28 cellular contexts compared by ENCODE assay signal in the genomic region with DNA sequence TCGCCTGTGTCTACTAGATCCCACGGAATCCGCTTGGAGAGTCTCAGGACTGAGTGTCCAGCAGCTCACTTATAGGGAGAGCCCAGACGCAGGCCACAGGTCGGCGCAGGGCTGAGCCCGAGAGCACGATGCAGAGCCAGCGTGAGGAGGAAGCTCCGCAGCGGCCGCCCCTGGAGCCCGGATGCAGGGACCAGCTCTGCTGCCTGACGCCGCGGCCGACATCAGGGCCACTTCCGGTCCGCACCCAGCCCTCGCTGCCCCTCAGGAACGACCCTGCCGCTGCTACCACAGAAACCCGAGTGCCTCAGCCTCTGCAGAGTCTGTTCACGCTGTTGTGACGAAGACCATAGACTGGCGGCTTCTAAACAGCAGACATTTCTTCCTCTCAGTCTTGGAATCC.
A peak's percentile ranks its signal among the peaks of the same experiment; 100 is the strongest.
DNase-seq lines count a peak whose midpoint lies in the region; ATAC-seq and TF ChIP-seq lines count a peak whose summit lies in the region.
"Had no signal": no experiment of that assay in that cellular context is flagged by ENCODE, and none has a peak within 500 bp of the region (broad histone marks: within the 10 kb centered on the region; RNA-seq: fewer than 3 reads in every experiment).

No MANE protein-coding gene starts in this region.

- no peaks in the 10 kb centered on the region for H3K4me1 Mint-ChIP-seq in activated CD4-positive, alpha-beta T cell treated with anti-CD3 and anti-CD28 coated beads, Interleukin-2, amount 10 ng/mL, durations not matched to agents 24 days and 14 days
- H3K4me1 Mint-ChIP-seq in activated CD4-positive, alpha-beta T cell treated with anti-CD3 and anti-CD28 coated beads for 36 hours: no peaks in the 10 kb centered on the region
- no peaks in the 10 kb centered on the region for H3K4me1 Mint-ChIP-seq in osteocyte (ENCODE audit: unreplicated experiment)
- H3K4me1 Mint-ChIP-seq: CD14-positive monocyte, H9 had no signal

- intact Hi-C loops in activated CD4-positive, alpha-beta T cell treated with anti-CD3 and anti-CD28 coated beads, Interleukin-2, amount 10 ng/mL, durations not matched to agents 24 days and 14 days (cut with micrococcal nuclease): no loop called here
- intact Hi-C loops in activated CD4-positive, alpha-beta T cell treated with anti-CD3 and anti-CD28 coated beads for 36 hours (cut with DNase I, micrococcal nuclease): no loop called here
- intact Hi-C loops in esophagus muscularis mucosa (cut with DNase I): no loop called here
- intact Hi-C loops in upper lobe of right lung (cut with DNase I): no loop called here

- no peaks in the 10 kb centered on the region for H3K4me1 ChIP-seq in esophagus muscularis mucosa
- H3K4me1 ChIP-seq in upper lobe of right lung: no peaks in the 10 kb centered on the region
- no peaks in the 10 kb centered on the region for H3K4me1 ChIP-seq in HAP-1
- H3K4me1 ChIP-seq: BE2C had no signal

- H3K9me3 ChIP-seq in esophagus muscularis mucosa: peaks cover 0 to 5% (median 2%) of the 10 kb centered on the region in 4 donors
- no peaks in the 10 kb centered on the region for H3K9me3 ChIP-seq in upper lobe of right lung
- H3K9me3 ChIP-seq in HAP-1: no peaks in the 10 kb centered on the region
- H3K9me3 ChIP-seq: BE2C had no signal

- POLR2A ChIA-PET in activated CD4-positive, alpha-beta T cell treated with anti-CD3 and anti-CD28 coated beads for 36 hours (lab: Charles Lee): no interaction called here

- H3K4me3 Mint-ChIP-seq in activated CD4-positive, alpha-beta T cell treated with anti-CD3 and anti-CD28 coated beads, Interleukin-2, amount 10 ng/mL, durations not matched to agents 24 days and 14 days: no peak overlapping the region
- H3K4me3 Mint-ChIP-seq in activated CD4-positive, alpha-beta T cell treated with anti-CD3 and anti-CD28 coated beads for 36 hours: no peak overlapping the region
- H3K4me3 Mint-ChIP-seq in osteocyte (ENCODE audit: unreplicated experiment): no peak overlapping the region
- H3K4me3 Mint-ChIP-seq: CD14-positive monocyte, H9, HFFc6 had no signal

- 88% methylated on average over 22 of the region's 26 CpGs for WGBS in esophagus muscularis mucosa

- H3K36me3 Mint-ChIP-seq in activated CD4-positive, alpha-beta T cell treated with anti-CD3 and anti-CD28 coated beads, Interleukin-2, amount 10 ng/mL, durations not matched to agents 24 days and 14 days (ENCODE audit: low read depth): no peaks in the 10 kb centered on the region
- no peaks in the 10 kb centered on the region for H3K36me3 Mint-ChIP-seq in activated CD4-positive, alpha-beta T cell treated with anti-CD3 and anti-CD28 coated beads for 36 hours (ENCODE audit: low read depth)
- peaks cover 2% of the 10 kb centered on the region for H3K36me3 Mint-ChIP-seq in osteocyte (ENCODE audit: unreplicated experiment)
- H3K36me3 Mint-ChIP-seq: CD14-positive monocyte had no signal

- TF ChIP-seq EP300 in esophagus muscularis mucosa (IDR thresholded peaks at IDR 0.05): no peak

- peaks cover 0 to 10% (median 0%) of the 10 kb centered on the region in 4 donors for H3K27me3 ChIP-seq in esophagus muscularis mucosa
- H3K27me3 ChIP-seq in upper lobe of right lung: peaks cover 3% of the 10 kb centered on the region
- no peaks in the 10 kb centered on the region for H3K27me3 ChIP-seq in HAP-1 (ENCODE audit: low read depth)
- H3K27me3 ChIP-seq: BE2C had no signal

- in situ Hi-C loops in HAP-1 (cut with MboI; ENCODE audit: low sequenced_read_pairs): no loop called here

- no peak for ATAC-seq in activated CD4-positive, alpha-beta T cell treated with anti-CD3 and anti-CD28 coated beads for 36 hours
- ATAC-seq in upper lobe of right lung: peak; percentile 17
- no peak for ATAC-seq in GM18519 (IDR thresholded peaks at IDR 0.05; ENCODE audit: low FRiP score, unreplicated experiment)
- ATAC-seq: HepG2 had no signal

- CTCF ChIA-PET in activated CD4-positive, alpha-beta T cell treated with anti-CD3 and anti-CD28 coated beads for 36 hours (lab: Charles Lee): no interaction called here

- no peaks in the 10 kb centered on the region for H3K9me3 Mint-ChIP-seq in activated CD4-positive, alpha-beta T cell treated with anti-CD3 and anti-CD28 coated beads, Interleukin-2, amount 10 ng/mL, durations not matched to agents 24 days and 14 days
- H3K9me3 Mint-ChIP-seq in activated CD4-positive, alpha-beta T cell treated with anti-CD3 and anti-CD28 coated beads for 36 hours (ENCODE audit: low read depth): peaks cover 3% of the 10 kb centered on the region
- H3K9me3 Mint-ChIP-seq in osteocyte (ENCODE audit: unreplicated experiment): peaks cover 22% of the 10 kb centered on the region

- TF ChIP-seq CTCF in esophagus muscularis mucosa (IDR thresholded peaks at IDR 0.05) (no peak), osteocyte (IDR thresholded peaks at IDR 0.05) (no peak), upper lobe of right lung (IDR thresholded peaks at IDR 0.05) (no peak)

- H3K27me3 Mint-ChIP-seq in activated CD4-positive, alpha-beta T cell treated with anti-CD3 and anti-CD28 coated beads, Interleukin-2, amount 10 ng/mL, durations not matched to agents 24 days and 14 days: no peaks in the 10 kb centered on the region
- no peaks in the 10 kb centered on the region for H3K27me3 Mint-ChIP-seq in activated CD4-positive, alpha-beta T cell treated with anti-CD3 and anti-CD28 coated beads for 36 hours
- no peaks in the 10 kb centered on the region for H3K27me3 Mint-ChIP-seq in osteocyte (ENCODE audit: unreplicated experiment)

- no peak overlapping the region for H3K27ac Mint-ChIP-seq in activated CD4-positive, alpha-beta T cell treated with anti-CD3 and anti-CD28 coated beads, Interleukin-2, amount 10 ng/mL, durations not matched to agents 24 days and 14 days
- no peak overlapping the region for H3K27ac Mint-ChIP-seq in activated CD4-positive, alpha-beta T cell treated with anti-CD3 and anti-CD28 coated beads for 36 hours
- H3K27ac Mint-ChIP-seq in osteocyte (ENCODE audit: unreplicated experiment): no peak overlapping the region
- H3K27ac Mint-ChIP-seq: CD14-positive monocyte, H9, HFFc6 had no signal

- H3K4me3 ChIP-seq in esophagus muscularis mucosa (no peak overlapping the region), upper lobe of right lung (no peak overlapping the region), HAP-1 (no peak overlapping the region)
- H3K4me3 ChIP-seq: GM23248 had no signal

- H3K27ac ChIP-seq in esophagus muscularis mucosa (replicated peaks in 1 of 4) (no peak overlapping the region), upper lobe of right lung (no peak overlapping the region)
- H3K27ac ChIP-seq: GM23248 had no signal

- no peak for TF ChIP-seq POLR2A in esophagus muscularis mucosa (IDR thresholded peaks at IDR 0.05; ENCODE audit: low read depth)

- H3K36me3 ChIP-seq in esophagus muscularis mucosa (no peaks in the 10 kb centered on the region), upper lobe of right lung (no peaks in the 10 kb centered on the region), HAP-1 (replicated peaks) (no peaks in the 10 kb centered on the region)
- H3K36me3 ChIP-seq: BE2C had no signal

- DNase-seq in activated CD4-positive, alpha-beta T cell treated with anti-CD3 and anti-CD28 coated beads, Interleukin-2, amount 10 ng/mL, durations not matched to agents 24 days and 14 days: peak; percentile 41
- DNase-seq in activated CD4-positive, alpha-beta T cell treated with anti-CD3 and anti-CD28 coated beads for 36 hours: no peak
- DNase-seq in esophagus muscularis mucosa (ENCODE audit: extremely low spot score): peak; percentile 78
- DNase-seq in osteocyte (ENCODE audit: extremely low spot score, unreplicated experiment): peak; percentile 85
- DNase-seq in upper lobe of right lung: no peak
- no peak for DNase-seq in DMS 273 (lab: John Stamatoyannopoulos, UW; ENCODE audit: unreplicated experiment)
- no peak for DNase-seq in HAP-1 (ENCODE audit: low spot score in 2 of 2)
- DNase-seq: 8988T, ACHN, BE2C, Calu3, DMS79, GM23248, H9, HFFc6, Karpas-422, NCI-H1092 treated with DMSO at 0.1 percent for 48 hours, NCI-H1436, NCI-H187, NCI-H2081 treated with DMSO at 0.1 percent for 48 hours, NCI-H2171, NCI-H226, NCI-H510A, NCI-H69, SHP77 treated with DMSO at 0.1 percent for 48 hours had no signal

Comparison
In these comparisons a context has a peak if more than half of its experiments do, and no peak if none do; other contexts are left out.
1. DNase-seq: peak in activated CD4-positive, alpha-beta T cell treated with anti-CD3 and anti-CD28 coated beads, Interleukin-2, amount 10 ng/mL, durations not matched to agents 24 days and 14 days (single experiment), esophagus muscularis mucosa (single experiment) and osteocyte (single experiment); none in activated CD4-positive, alpha-beta T cell treated with anti-CD3 and anti-CD28 coated beads for 36 hours (single experiment), upper lobe of right lung (single experiment), DMS 273 (single experiment) and HAP-1 (0 of 2).